Comparison of ENCODE assay signal across 16 cellular contexts in genomic region chrX:83934220-83934619, GRCh38.
DNase-seq lines count a peak whose midpoint lies in the region; ATAC-seq and TF ChIP-seq lines count a peak whose summit lies in the region.
"Had no signal": no experiment of that assay in that cellular context is flagged by ENCODE, and none has a peak within 500 bp of the region (broad histone marks: within the 10 kb centered on the region; RNA-seq: fewer than 3 reads in every experiment).

No MANE protein-coding gene starts in this region.

- no peaks in the 10 kb centered on the region for H3F3A ChIP-seq in neural cell (ENCODE audit: insufficient read depth, low read length, poor library complexity, severe bottlenecking)

- no peaks in the 10 kb centered on the region for H3K27me3 ChIP-seq in neural cell (ENCODE audit: insufficient read depth, low read depth, low read length)
- no peaks in the 10 kb centered on the region for H3K27me3 ChIP-seq in osteoblast (ENCODE audit: insufficient read depth, low read length)
- H3K27me3 ChIP-seq: suprapubic skin had no signal

- no peak for ATAC-seq in HG03469 (IDR thresholded peaks at IDR 0.05; ENCODE audit: unreplicated experiment)

- no peak for TF ChIP-seq EP300 in neural cell (conservative IDR thresholded peaks at IDR 0.05; ENCODE audit: poor library complexity, severe bottlenecking)

- TF ChIP-seq CTCF in neural cell (IDR thresholded peaks at IDR 0.05; ENCODE audit: poor library complexity, severe bottlenecking) = peak; percentile 44
- no peak for TF ChIP-seq CTCF in osteoblast (IDR thresholded peaks at IDR 0.05; ENCODE audit: extremely low read depth, low read depth, low read length)

- DNase-seq in DMS53 (lab: John Stamatoyannopoulos, UW) (peak; percentile 25), KBM-7 (peak; percentile 1), SK-MEL-5 (ENCODE audit: low read depth, low spot score) (peak; percentile 13), mucosa of gallbladder (ENCODE audit: low spot score) (no peak), osteoblast (ENCODE audit: insufficient read length, low spot score, missing footprints) (no peak)
- DNase-seq: activated gamma-delta T cell; amniotic stem cell; central memory CD4-positive, alpha-beta T cell; effector CD8-positive, alpha-beta T cell; mammary epithelial cell; naive B cell; NCI-H187 treated with DMSO at 0.1 percent for 48 hours; NCI-H510A had no signal

- H3K9ac ChIP-seq in neural cell (ENCODE audit: low read length) = no peak overlapping the region

- TF ChIP-seq RAD21 in neural cell (conservative IDR thresholded peaks at IDR 0.05) = peak; percentile 57

- H3K4me3 ChIP-seq in neural cell (ENCODE audit: low read length) = no peak overlapping the region
- no peak overlapping the region for H3K4me3 ChIP-seq in osteoblast (ENCODE audit: insufficient read depth, low read length)
- H3K4me3 ChIP-seq: suprapubic skin had no signal

- in situ Hi-C loops in KBM-7 (cut with MboI; ENCODE audit: low pct_unique_long_range_greater_than_20kb, low sequenced_read_pairs) = no loop called here
- in situ Hi-C loops in SK-MEL-5 (cut with HindIII; ENCODE audit: low pct_unique_long_range_greater_than_20kb, low sequenced_read_pairs) = no loop called here

- H2AFZ ChIP-seq in neural cell (ENCODE audit: low read depth, low read length) = no peak overlapping the region
- H2AFZ ChIP-seq in osteoblast (ENCODE audit: low read length) = no peak overlapping the region

- no peaks in the 10 kb centered on the region for H3K4me1 ChIP-seq in osteoblast (ENCODE audit: insufficient read depth, low read length)
- H3K4me1 ChIP-seq: suprapubic skin had no signal

- H3K79me2 ChIP-seq in neural cell (replicated peaks; ENCODE audit: insufficient read depth, low read length) = no peaks in the 10 kb centered on the region
- H3K79me2 ChIP-seq in osteoblast (ENCODE audit: insufficient read depth, low read length) = no peaks in the 10 kb centered on the region

- H4K20me1 ChIP-seq in neural cell (ENCODE audit: insufficient read depth) = no peaks in the 10 kb centered on the region
- no peaks in the 10 kb centered on the region for H4K20me1 ChIP-seq in osteoblast (ENCODE audit: insufficient read depth, low read length)

- H3K27ac ChIP-seq in neural cell (ENCODE audit: low read length) (no peak overlapping the region), osteoblast (ENCODE audit: low read depth, low read length) (no peak overlapping the region)
- H3K27ac ChIP-seq: suprapubic skin had no signal

- H3K9me3 ChIP-seq in neural cell (ENCODE audit: low read length) (no peaks in the 10 kb centered on the region), osteoblast (ENCODE audit: low read depth, low read length) (no peaks in the 10 kb centered on the region)
- H3K9me3 ChIP-seq: suprapubic skin had no signal

- no peaks in the 10 kb centered on the region for H3K9me2 ChIP-seq in neural cell (ENCODE audit: insufficient read depth, low read length)

- H3K36me3 ChIP-seq in neural cell (ENCODE audit: insufficient read depth, low read length) (no peaks in the 10 kb centered on the region), osteoblast (ENCODE audit: insufficient read depth, low read length) (no peaks in the 10 kb centered on the region)
- H3K36me3 ChIP-seq: suprapubic skin had no signal

- H3K4me2 ChIP-seq in neural cell (ENCODE audit: low read length) (no peak overlapping the region), osteoblast (ENCODE audit: insufficient read depth, low read length) (no peak overlapping the region)

TF ChIP-seq in neural cell, 6 proteins besides CTCF, POLR2A, EP300 and RAD21:
- no peak for TF ChIP-seq REST (IDR thresholded peaks at IDR 0.05; ENCODE audit: borderline replicate concordance)
- TF ChIP-seq POLR2AphosphoS5 (IDR thresholded peaks at IDR 0.05) = no peak
- TF ChIP-seq SMC3 (conservative IDR thresholded peaks at IDR 0.05; ENCODE audit: poor library complexity) = peak; percentile 36
- TF ChIP-seq TAF1 (IDR thresholded peaks at IDR 0.05; ENCODE audit: low read depth) = no peak
- TF ChIP-seq MXI1 (conservative IDR thresholded peaks at IDR 0.05; ENCODE audit: poor library complexity, severe bottlenecking) = no peak
- TF ChIP-seq EZH2 (IDR thresholded peaks at IDR 0.05; ENCODE audit: borderline replicate concordance, insufficient read depth, low read length, poor library complexity, severe bottlenecking) = no peak
TF ChIP-seq in neural cell: peak in this region for 1.

Comparison
In these comparisons a context has a peak if more than half of its experiments do, and no peak if none do; other contexts are left out.
1. DNase-seq: peak in DMS53 (single experiment), KBM-7 (single experiment) and SK-MEL-5 (single experiment); none in mucosa of gallbladder (single experiment) and osteoblast (single experiment).